ENCODE assay signal across 8 cellular contexts in genomic region chr7:129952164-129952652, GRCh38.
DNase-seq lines count a peak whose midpoint lies in the region; ATAC-seq and TF ChIP-seq lines count a peak whose summit lies in the region.

No MANE protein-coding gene starts in this region.

- peak; percentile 2 for TF ChIP-seq CTCF in retinal pigment epithelial cell (conservative IDR thresholded peaks at IDR 0.05; ENCODE audit: low read depth, low read length)

- H3K27ac ChIP-seq in angular gyrus (ENCODE audit: low read depth, low read length) = peak overlapping the region; percentile 92

- peak; percentile 6 for ATAC-seq in HG02870 (IDR thresholded peaks at IDR 0.05; ENCODE audit: unreplicated experiment)

- H3K4me3 ChIP-seq in retinal pigment epithelial cell (ENCODE audit: low read length) = peak overlapping the region; percentile 96

- DNase-seq in activated effector memory CD4-positive, alpha-beta T cell treated with Interleukin-2 at 50 U/mL for 16 hours = peak; percentile 11
- no peak for DNase-seq in activated effector memory CD4-positive, alpha-beta T cell treated with anti-CD3 and anti-CD28 coated beads, Interleukin-2, amount 50 U/mL, for 16 hours
- peak; percentile 49 for DNase-seq in OCI-M1 (lab: John Stamatoyannopoulos, UW)
- peak; percentile 30 for DNase-seq in hepatic stellate cell (ENCODE audit: low spot score)
- DNase-seq in retinal pigment epithelial cell (ENCODE audit: low read depth) = no peak
- DNase-seq in amniotic stem cell (lab: John Stamatoyannopoulos, UW) = no peak

Comparison
In these comparisons a context has a peak if more than half of its experiments do, and no peak if none do; other contexts are left out.
1. DNase-seq: peak in activated effector memory CD4-positive, alpha-beta T cell treated with Interleukin-2 at 50 U/mL for 16 hours (single experiment), OCI-M1 (single experiment) and hepatic stellate cell (single experiment); none in activated effector memory CD4-positive, alpha-beta T cell treated with anti-CD3 and anti-CD28 coated beads, Interleukin-2, amount 50 U/mL, for 16 hours (single experiment), retinal pigment epithelial cell (single experiment) and amniotic stem cell (single experiment).